8 cellular contexts compared by ENCODE assay signal in genomic region chr12:111597731-111598636, GRCh38. TPM values are rescaled to one million over a fixed set of nuclear protein-coding genes. Genes with fewer than 3 reads are reported as not detected.
DNase-seq lines count a peak whose midpoint lies in the region; ATAC-seq and TF ChIP-seq lines count a peak whose summit lies in the region.

No MANE protein-coding gene starts in this region.

- H3K4me1 ChIP-seq in Caco-2 (peaks cover 22% of the 10 kb centered on the region), mesenchymal stem cell (ENCODE audit: control insufficient read depth, insufficient read depth, low read depth, low read length) (peaks cover 10% of the 10 kb centered on the region)

- POLR2A ChIA-PET in Caco-2 (lab: Charles Lee) = interaction anchor here (1.3 kb wide), 1 partner anchor 88 kb away, joined by 3 read pairs; the partner anchor contains the start of genes ACAD10 and BRAP
- POLR2A ChIA-PET in activated CD8-positive, alpha-beta T cell treated with anti-CD3 and anti-CD28 coated beads, Interleukin-2, amount 10 ng/mL, durations not matched to agents 7 days and 5 days (lab: Charles Lee) = no interaction called here

- H2BK120ac ChIP-seq in mesenchymal stem cell (ENCODE audit: low read depth, low read length) = peak overlapping the region; percentile 96

- peak overlapping the region; percentile 84 for H3K27ac ChIP-seq in mesenchymal stem cell (ENCODE audit: low read length, poor library complexity, severe bottlenecking)

- no peak overlapping the region for H2AK5ac ChIP-seq in mesenchymal stem cell (ENCODE audit: low read length, severe bottlenecking)

- intact Hi-C loops in Caco-2 (cut with micrococcal nuclease; ENCODE audit: unreplicated experiment) = loop anchor here (2.0 to 10.0 kb wide), 3 partner anchors 19 to 74 kb away; no protein-coding TSS in a partner anchor

- no peaks in the 10 kb centered on the region for H3K27me3 Mint-ChIP-seq in Caco-2 (ENCODE audit: insufficient read depth, unreplicated experiment)
- H3K27me3 Mint-ChIP-seq in activated CD8-positive, alpha-beta T cell treated with anti-CD3 and anti-CD28 coated beads, Interleukin-2, amount 10 ng/mL, durations not matched to agents 7 days and 5 days (ENCODE audit: low read depth) = no peaks in the 10 kb centered on the region
- no peaks in the 10 kb centered on the region for H3K27me3 Mint-ChIP-seq in effector memory CD8-positive, alpha-beta T cell

- peaks cover 26% of the 10 kb centered on the region for H3K36me3 Mint-ChIP-seq in Caco-2 (ENCODE audit: insufficient read depth, unreplicated experiment)
- peaks cover 5% of the 10 kb centered on the region for H3K36me3 Mint-ChIP-seq in activated CD8-positive, alpha-beta T cell treated with anti-CD3 and anti-CD28 coated beads, Interleukin-2, amount 10 ng/mL, durations not matched to agents 7 days and 5 days (ENCODE audit: low read depth)
- H3K36me3 Mint-ChIP-seq in effector memory CD8-positive, alpha-beta T cell (ENCODE audit: insufficient read depth) = peaks cover 36% of the 10 kb centered on the region

- peak; percentile 12 for ATAC-seq in GM21526 (IDR thresholded peaks at IDR 0.05; ENCODE audit: low FRiP score, unreplicated experiment)
- peak; percentile 7 for ATAC-seq in activated CD8-positive, alpha-beta T cell treated with anti-CD3 and anti-CD28 coated beads, Interleukin-2, amount 10 ng/mL, durations not matched to agents 7 days and 5 days
- no peak for ATAC-seq in effector memory CD8-positive, alpha-beta T cell (replicated peaks)

- DNase-seq in Caco-2 (peak; percentile 50 to 65), M059J (ENCODE audit: low read depth) (peak; percentile 42), mesenchymal stem cell (peak; percentile 51), MV-4-11 (lab: John Stamatoyannopoulos, UW) (no peak)
- peak; percentile 28 for DNase-seq in activated CD8-positive, alpha-beta T cell treated with anti-CD3 and anti-CD28 coated beads, Interleukin-2, amount 10 ng/mL, durations not matched to agents 7 days and 5 days
- DNase-seq in effector memory CD8-positive, alpha-beta T cell = peak in 2 of 3 experiments; percentile 11 to 14
- peak in 5 of 6 experiments; percentile 7 to 37 (median 26) for DNase-seq in stimulated activated naive CD4-positive, alpha-beta T cell (lab: John Stamatoyannopoulos, UW)

- H3K9ac ChIP-seq in mesenchymal stem cell (ENCODE audit: low read length) = peak overlapping the region; percentile 98

- H3K18ac ChIP-seq in mesenchymal stem cell (ENCODE audit: low read depth in 1 of 2, low read length in 2 of 2) = peak overlapping the region; percentile 90 to 98

- H3K4me2 ChIP-seq in mesenchymal stem cell (ENCODE audit: low read length, poor library complexity, severe bottlenecking) = peak overlapping the region; percentile 91

- CTCF ChIA-PET in Caco-2 (lab: Charles Lee) = no interaction called here
- CTCF ChIA-PET in activated CD8-positive, alpha-beta T cell treated with anti-CD3 and anti-CD28 coated beads, Interleukin-2, amount 10 ng/mL, durations not matched to agents 7 days and 5 days (lab: Charles Lee) = no interaction called here

- H3K14ac ChIP-seq in mesenchymal stem cell (ENCODE audit: low read length in 2 of 2) = peak overlapping the region; percentile 43 to 91

- peak overlapping the region; percentile 97 for H4K91ac ChIP-seq in mesenchymal stem cell (ENCODE audit: low read length)

- H2BK5ac ChIP-seq in mesenchymal stem cell (ENCODE audit: low read depth, low read length, poor library complexity, severe bottlenecking) = peak overlapping the region; percentile 89

- H2AFZ ChIP-seq in mesenchymal stem cell (ENCODE audit: low read depth, low read length) = no peak overlapping the region

- no peak overlapping the region for H2BK15ac ChIP-seq in mesenchymal stem cell (ENCODE audit: low read depth, poor library complexity, severe bottlenecking)

- H3K36me3 ChIP-seq in Caco-2 (ENCODE audit: control insufficient read depth, insufficient read depth, low read length) (no peaks in the 10 kb centered on the region), mesenchymal stem cell (ENCODE audit: control insufficient read depth in 1 of 2, insufficient read depth in 2 of 2, low read depth in 1 of 2, low read length in 2 of 2) (no peaks in the 10 kb centered on the region)

- H3K4me1 Mint-ChIP-seq in Caco-2 (ENCODE audit: low read depth, unreplicated experiment) = peaks cover 7% of the 10 kb centered on the region
- peaks cover 27% of the 10 kb centered on the region for H3K4me1 Mint-ChIP-seq in activated CD8-positive, alpha-beta T cell treated with anti-CD3 and anti-CD28 coated beads, Interleukin-2, amount 10 ng/mL, durations not matched to agents 7 days and 5 days (ENCODE audit: low read depth)
- peaks cover 23 to 39% of the 10 kb centered on the region in 2 donors for H3K4me1 Mint-ChIP-seq in effector memory CD8-positive, alpha-beta T cell (ENCODE audit: low read depth in 2 of 2)

- H3K4me3 ChIP-seq in Caco-2 (ENCODE audit: low read depth, low read length) = peak overlapping the region; percentile 96
- peak overlapping the region; percentile 96 to 100 for H3K4me3 ChIP-seq in mesenchymal stem cell (ENCODE audit: insufficient read depth in 1 of 2, low read depth in 1 of 2, low read length in 2 of 2)

- peak overlapping the region; percentile 86 for H3K27ac Mint-ChIP-seq in Caco-2 (ENCODE audit: unreplicated experiment)
- H3K27ac Mint-ChIP-seq in activated CD8-positive, alpha-beta T cell treated with anti-CD3 and anti-CD28 coated beads, Interleukin-2, amount 10 ng/mL, durations not matched to agents 7 days and 5 days = peak overlapping the region; percentile 80
- H3K27ac Mint-ChIP-seq in effector memory CD8-positive, alpha-beta T cell = peak overlapping the region; percentile 83 to 84

- peaks cover 11% of the 10 kb centered on the region for H3K79me1 ChIP-seq in mesenchymal stem cell (replicated peaks; ENCODE audit: low read length, poor library complexity, severe bottlenecking)

- H3K27me3 ChIP-seq in Caco-2 (replicated peaks; ENCODE audit: control insufficient read depth, insufficient read depth, low read length) (no peaks in the 10 kb centered on the region), mesenchymal stem cell (ENCODE audit: control insufficient read depth in 1 of 2, insufficient read depth in 1 of 2, low read length in 2 of 2) (no peaks in the 10 kb centered on the region)

- H4K8ac ChIP-seq in mesenchymal stem cell (ENCODE audit: low read length) = peak overlapping the region; percentile 61

- H3K9me3 Mint-ChIP-seq in Caco-2 (ENCODE audit: unreplicated experiment) = no peaks in the 10 kb centered on the region
- no peaks in the 10 kb centered on the region for H3K9me3 Mint-ChIP-seq in activated CD8-positive, alpha-beta T cell treated with anti-CD3 and anti-CD28 coated beads, Interleukin-2, amount 10 ng/mL, durations not matched to agents 7 days and 5 days (ENCODE audit: insufficient read depth)
- no peaks in the 10 kb centered on the region for H3K9me3 Mint-ChIP-seq in effector memory CD8-positive, alpha-beta T cell

- peak overlapping the region; percentile 89 for H3K4me3 Mint-ChIP-seq in Caco-2 (ENCODE audit: unreplicated experiment)
- H3K4me3 Mint-ChIP-seq in activated CD8-positive, alpha-beta T cell treated with anti-CD3 and anti-CD28 coated beads, Interleukin-2, amount 10 ng/mL, durations not matched to agents 7 days and 5 days = peak overlapping the region; percentile 89
- peak overlapping the region; percentile 89 to 90 for H3K4me3 Mint-ChIP-seq in effector memory CD8-positive, alpha-beta T cell

- peak overlapping the region in 1 of 2 experiments; percentile 54 for H2BK12ac ChIP-seq in mesenchymal stem cell (ENCODE audit: low read length in 2 of 2)

- no peak for TF ChIP-seq CTCF in Caco-2 (IDR thresholded peaks at IDR 0.05; ENCODE audit: insufficient read depth in 1 of 2, low read depth in 1 of 2, low read length in 1 of 2, severe bottlenecking in 1 of 2, unreplicated experiment in 1 of 2)

- H3K4ac ChIP-seq in mesenchymal stem cell (ENCODE audit: low read depth in 1 of 2, low read length in 2 of 2) = peak overlapping the region; percentile 96

- no TSS peak for BruUV-seq in Caco-2 (replicated peaks; lab: Mats Ljungman, UMichigan)

- no peaks in the 10 kb centered on the region for H3K9me3 ChIP-seq in Caco-2
- H3K9me3 ChIP-seq in mesenchymal stem cell (ENCODE audit: control insufficient read depth, low read length) = no peaks in the 10 kb centered on the region

- peak overlapping the region; percentile 51 to 99 for H3K23ac ChIP-seq in mesenchymal stem cell (ENCODE audit: low read length in 2 of 2)

- WGBS in mesenchymal stem cell = under 1% methylated on average over 62 of the region's 73 CpGs

RNA-seq across cellular contexts. Expression of gene ATXN2, which starts 1.1 kb away (rescaled TPM):
- total RNA-seq in Caco-2 (2022) = 78.5 and 79.2 TPM in 2 replicates
- 19.2 and 20.7 TPM in 2 replicates for total RNA-seq in M059J (2014; rRNA removed; shearing (Covaris generic))
- 10 to 100 TPM; 36.8 to 37.8 TPM for total RNA-seq in activated CD8-positive, alpha-beta T cell treated with anti-CD3 and anti-CD28 coated beads, Interleukin-2, amount 10 ng/mL, durations not matched to agents 7 days and 5 days
- 58.3 TPM for polyA plus RNA-seq in mesenchymal stem cell (2013, experiment 1 of 2)
- polyA plus RNA-seq in mesenchymal stem cell (2013, experiment 2 of 2) = 50.3 TPM
